Comparison of ENCODE assay signal across 9 cellular contexts in genomic region chr1:47432071-47433036, GRCh38. TPM values are rescaled to one million over a fixed set of nuclear protein-coding genes. Genes with fewer than 3 reads are reported as not detected.
DNase-seq lines count a peak whose midpoint lies in the region; ATAC-seq, FAIRE-seq and TF ChIP-seq lines count a peak whose summit lies in the region.
"Had no signal": no experiment of that assay in that cellular context is flagged by ENCODE, and none has a peak within 500 bp of the region (broad histone marks: within the 10 kb centered on the region; RNA-seq: fewer than 3 reads in every experiment).

No MANE protein-coding gene starts in this region.

- H3K27me3 Mint-ChIP-seq in activated CD8-positive, alpha-beta T cell treated with anti-CD3 and anti-CD28 coated beads for 36 hours, result peaks cover 38% of the 10 kb centered on the region
- H3K27me3 Mint-ChIP-seq in memory B cell, result peaks cover 13% of the 10 kb centered on the region

- H3K4me3 ChIP-seq in BE2C (ENCODE audit: low read depth, low read length), result no peak overlapping the region
- peak overlapping the region; percentile 28 to 54 (median 42); a peak in 7 of 8 replicates for H3K4me3 ChIP-seq in H1 (ENCODE audit: extremely low read depth in 1 of 4, insufficient read depth in 2 of 4, low read depth in 3 of 4, low read length in 4 of 4)

- H3K36me3 ChIP-seq in BE2C (no peaks in the 10 kb centered on the region), H1 (ENCODE audit: control insufficient read depth in 2 of 4, insufficient read depth in 4 of 4, low read length in 3 of 4) (no peaks in the 10 kb centered on the region; a peak in 1 of 8 replicates)

- H3K9ac ChIP-seq in H1 (replicated peaks in 1 of 4; ENCODE audit: extremely low read depth in 1 of 4, low read depth in 3 of 4, low read length in 3 of 4), result no peak overlapping the region

- H2BK120ac ChIP-seq in H1 (replicated peaks; ENCODE audit: low read depth, low read length), result no peak overlapping the region

- no peak overlapping the region; the same call in 1 of the 2 replicates for H2BK5ac ChIP-seq in H1 (ENCODE audit: low read depth, low read length)

- no peak overlapping the region for H2BK15ac ChIP-seq in H1 (ENCODE audit: low read length)

- peaks cover 26% of the 10 kb centered on the region for H3K36me3 Mint-ChIP-seq in activated CD8-positive, alpha-beta T cell treated with anti-CD3 and anti-CD28 coated beads for 36 hours (ENCODE audit: low read depth)
- H3K36me3 Mint-ChIP-seq in memory B cell, result no peaks in the 10 kb centered on the region

- intact Hi-C loops in activated CD8-positive, alpha-beta T cell treated with anti-CD3 and anti-CD28 coated beads for 36 hours (cut with micrococcal nuclease), result loop anchor here (5.0 kb wide), 1 partner anchor 295 kb away; no protein-coding TSS in a partner anchor

- H3K9me3 ChIP-seq in BE2C, result no peaks in the 10 kb centered on the region
- H3K9me3 ChIP-seq in H1 (ENCODE audit: insufficient read depth in 2 of 2, low read depth in 1 of 2, low read length in 1 of 2), result no peaks in the 10 kb centered on the region

- peak overlapping the region; percentile 87; the same call in 1 of the 2 replicates for H2BK12ac ChIP-seq in H1 (ENCODE audit: low read depth, low read length)

- no peaks in the 10 kb centered on the region for H3K79me2 ChIP-seq in H1 (ENCODE audit: control insufficient read depth in 1 of 2, insufficient read depth in 2 of 2, low read length in 2 of 2)

- peaks cover 8 to 19% of the 10 kb centered on the region in 2 experiments for H4K20me1 ChIP-seq in H1 (replicated peaks in 1 of 2; ENCODE audit: control insufficient read depth in 1 of 2, insufficient read depth in 2 of 2, low read length in 2 of 2)

- H2AK5ac ChIP-seq in H1 (ENCODE audit: low read depth, low read length), result no peak overlapping the region

- H3K14ac ChIP-seq in H1 (ENCODE audit: insufficient read length), result no peak overlapping the region

- peaks cover 48% of the 10 kb centered on the region for H3K27me3 ChIP-seq in BE2C
- H3K27me3 ChIP-seq in H1 (replicated peaks in 1 of 4; ENCODE audit: control insufficient read depth in 3 of 4, extremely low read depth in 1 of 4, insufficient read depth in 3 of 4, low read length in 3 of 4), result peaks cover 65 to 99% (median 90%) of the 10 kb centered on the region in 4 experiments

- no peak overlapping the region for H4K5ac ChIP-seq in H1 (ENCODE audit: insufficient read length, low read depth, low read length)

- peak overlapping the region; percentile 64; the same call in 1 of the 2 replicates for H2AFZ ChIP-seq in H1 (ENCODE audit: low read length)

- TF ChIP-seq POLR2A in H1 (IDR thresholded peaks at IDR 0.05; ENCODE audit: control extremely low read depth in 1 of 2, low read depth in 2 of 2, low read length in 2 of 2), result no peak

- H3K4me2 ChIP-seq in H1 (ENCODE audit: insufficient read depth in 1 of 2, low read depth in 2 of 2, low read length in 2 of 2), result peak overlapping the region; percentile 63 to 97

- CTCF ChIA-PET in activated CD8-positive, alpha-beta T cell treated with anti-CD3 and anti-CD28 coated beads for 36 hours (lab: Charles Lee), result interaction anchor here (0.6 to 2.6 kb wide), 18 partner anchors 9 to 295 kb away, joined by 3 to 19 read pairs (median 3); no protein-coding TSS in a partner anchor
- CTCF ChIA-PET in H1 (lab: Charles Lee; ENCODE audit: partially characterized antibody), result interaction anchor here (0.6 to 9.7 kb wide), 52 partner anchors 9 to 944 kb away, joined by 3 to 140 read pairs (median 4); no protein-coding TSS in a partner anchor

- TF ChIP-seq EP300 in H1 (IDR thresholded peaks at IDR 0.05; ENCODE audit: borderline replicate concordance in 1 of 2, low read depth in 2 of 2, low read length in 2 of 2), result no peak

- H4K8ac ChIP-seq in H1 (ENCODE audit: extremely low read depth, insufficient read depth, low read length), result no peak overlapping the region; the same call in 1 of the 2 replicates

- peak; percentile 64 for DNase-seq in BE2C
- peak; percentile 8 for DNase-seq in NCI-H524 treated with DMSO at 0.1 percent for 48 hours (lab: John Stamatoyannopoulos, UW)
- DNase-seq in activated CD8-positive, alpha-beta T cell treated with anti-CD3 and anti-CD28 coated beads for 36 hours, result peak; percentile 78
- peak; percentile 58 to 94 for DNase-seq in H1 (ENCODE audit: low read depth in 1 of 2, low spot score in 2 of 2)
- DNase-seq in memory B cell (ENCODE audit: low spot score in 2 of 2), result no peak
- DNase-seq in stimulated activated naive CD4-positive, alpha-beta T cell (lab: John Stamatoyannopoulos, UW), result peak; percentile 28 to 80 (median 52)

- H3K4me1 Mint-ChIP-seq in activated CD8-positive, alpha-beta T cell treated with anti-CD3 and anti-CD28 coated beads for 36 hours (ENCODE audit: low read depth), result peaks cover 44% of the 10 kb centered on the region
- H3K4me1 Mint-ChIP-seq in memory B cell, result peaks cover 30% of the 10 kb centered on the region

- H2BK20ac ChIP-seq in H1 (ENCODE audit: low read length), result 0 out of 2 replicates have a peak overlapping the region, but pooled peaks have one; percentile 83

- H3K27ac ChIP-seq in H1 (ENCODE audit: low read depth, low read length), result no peak overlapping the region

- H3K9me3 Mint-ChIP-seq in activated CD8-positive, alpha-beta T cell treated with anti-CD3 and anti-CD28 coated beads for 36 hours, result no peaks in the 10 kb centered on the region
- H3K9me3 Mint-ChIP-seq in memory B cell, result no peaks in the 10 kb centered on the region

- H3K79me1 ChIP-seq in H1 (ENCODE audit: low read depth, low read length), result no peaks in the 10 kb centered on the region

- POLR2A ChIA-PET in activated CD8-positive, alpha-beta T cell treated with anti-CD3 and anti-CD28 coated beads for 36 hours (lab: Charles Lee), result interaction anchor here (0.9 kb wide), 1 partner anchor 276 kb away, joined by 3 read pairs; no protein-coding TSS in a partner anchor
- POLR2A ChIA-PET in H1 (lab: Charles Lee; ENCODE audit: partially characterized antibody), result interaction anchor here (0.5 to 1.5 kb wide), 4 partner anchors 8 to 559 kb away, joined by 3 to 4 read pairs (median 3); no protein-coding TSS in a partner anchor

- TF ChIP-seq RAD21 in H1 (IDR thresholded peaks at IDR 0.05 in 1 of 2, conservative IDR thresholded peaks at IDR 0.05 in 1 of 2; ENCODE audit: low read depth in 2 of 2, low read length in 2 of 2), result peak; percentile 79 to 83

- H4K91ac ChIP-seq in H1 (replicated peaks; ENCODE audit: insufficient read length, low read length), result no peak overlapping the region

- no peak overlapping the region for H3K4ac ChIP-seq in H1 (replicated peaks; ENCODE audit: insufficient read length, low read depth, low read length)

- H3K27ac Mint-ChIP-seq in activated CD8-positive, alpha-beta T cell treated with anti-CD3 and anti-CD28 coated beads for 36 hours, result no peak overlapping the region
- no peak overlapping the region for H3K27ac Mint-ChIP-seq in memory B cell

- H3K4me3 Mint-ChIP-seq in activated CD8-positive, alpha-beta T cell treated with anti-CD3 and anti-CD28 coated beads for 36 hours, result peak overlapping the region; percentile 43
- peak overlapping the region; percentile 37 for H3K4me3 Mint-ChIP-seq in memory B cell

- no peak overlapping the region for H3K23ac ChIP-seq in H1 (ENCODE audit: insufficient read length)

- H3K4me1 ChIP-seq in BE2C (no peaks in the 10 kb centered on the region), H1 (replicated peaks in 1 of 4; ENCODE audit: control insufficient read depth in 3 of 4, insufficient read depth in 4 of 4, low read length in 3 of 4) (peaks cover 3 to 36% (median 15%) of the 10 kb centered on the region in 4 experiments; a peak in 6 of 7 replicates)

- no peak overlapping the region for H3K56ac ChIP-seq in H1 (replicated peaks; ENCODE audit: insufficient read length, low read depth, low read length)

- H3K18ac ChIP-seq in H1 (ENCODE audit: extremely low read depth, low read length), result peak overlapping the region; percentile 34; the same call in 1 of the 2 replicates

- peak; percentile 41 for ATAC-seq in GM21390 (IDR thresholded peaks at IDR 0.05; ENCODE audit: unreplicated experiment)
- ATAC-seq in activated CD8-positive, alpha-beta T cell treated with anti-CD3 and anti-CD28 coated beads for 36 hours, result peak; percentile 35
- ATAC-seq in memory B cell (ENCODE audit: low read depth), result no peak
- ATAC-seq in GM21576 (IDR thresholded peaks at IDR 0.05; ENCODE audit: unreplicated experiment), result no peak

- FAIRE-seq in H1 (lab: Jason Lieb, UNC), result peak; percentile 55

- peak; percentile 74 for TF ChIP-seq CTCF in BE2C (IDR thresholded peaks at IDR 0.05; ENCODE audit: low read depth, low read length)
- peak; percentile 47 for TF ChIP-seq CTCF in activated CD8-positive, alpha-beta T cell treated with anti-CD3 and anti-CD28 coated beads for 36 hours (IDR thresholded peaks at IDR 0.05)
- TF ChIP-seq CTCF in H1 (IDR thresholded peaks at IDR 0.05; ENCODE audit: control extremely low read depth in 1 of 3, insufficient read depth in 1 of 3, low read depth in 1 of 3, low read length in 3 of 3), result peak in 2 of 3 experiments; percentile 83 to 87; a peak in 3 of 4 replicates

- 8% methylated on average over 32 of the region's 32 CpGs; no CpG with 5 or more reads in 1 of the 2 experiments for WGBS in H1 (ENCODE audit: extremely low coverage in 1 of 2, insufficient coverage in 1 of 2, insufficient read length in 1 of 2, insufficient replicate concordance in 2 of 2, low coverage in 1 of 2, low lambda C conversion rate in 2 of 2, missing lambda C conversion rate in 1 of 2), 2 experiments

- H3K23me2 ChIP-seq in H1 (ENCODE audit: low read depth, low read length), result peaks cover 7% of the 10 kb centered on the region; the same call in 1 of the 2 replicates

RNA-seq across cellular contexts. Expression of gene FOXD2, which starts 5.5 kb away (rescaled TPM):
- polyA plus RNA-seq in BE2C (2012; ENCODE audit: insufficient read depth, insufficient read length, low read depth), result not detected
- under 1 TPM; 0.11 to 0.18 TPM for total RNA-seq in activated CD8-positive, alpha-beta T cell treated with anti-CD3 and anti-CD28 coated beads for 36 hours
- not detected in 2 replicates for total RNA-seq in H1 (2021; fragmentation: NEBNext Ultra II Directional; extraction: Animal tissue kit (Norgen Biotek cat#: 25700))
- not detected in 2 replicates for polyA plus RNA-seq in H1 (2011; rRNA removed)
- polyA plus RNA-seq in H1 (2011; cell fraction: cytosol; rRNA removed), result not detected
- polyA plus RNA-seq in H1 (2011; cell fraction: nucleus; rRNA removed), result not detected
- 0.04 TPM in 1 of 4 replicates, not detected in the others for polyA plus RNA-seq in H1 (2012, experiment 1 of 2)
- polyA plus RNA-seq in H1 (2012, experiment 2 of 2), result not detected
- polyA plus RNA-seq in H1 (2013, experiment 1 of 2), result under 0.01 TPM
- polyA plus RNA-seq in H1 (2013, experiment 2 of 2), result not detected
- 0.02 TPM in 1 of 2 replicates, not detected in the other for polyA minus RNA-seq in H1 (2011; rRNA and poly(A)+ RNA removed)
- not detected for polyA minus RNA-seq in H1 (2011; cell fraction: cytosol; rRNA and poly(A)+ RNA removed)
- not detected for polyA minus RNA-seq in H1 (2011; cell fraction: nucleus; rRNA and poly(A)+ RNA removed)

RNA-seq across cellular contexts. Expression of gene FOXE3, which starts 16.3 kb away (rescaled TPM):
- polyA plus RNA-seq in BE2C (2012; ENCODE audit: insufficient read depth, insufficient read length, low read depth), result not detected
- total RNA-seq in activated CD8-positive, alpha-beta T cell treated with anti-CD3 and anti-CD28 coated beads for 36 hours, result not detected
- total RNA-seq in H1 (2021; fragmentation: NEBNext Ultra II Directional; extraction: Animal tissue kit (Norgen Biotek cat#: 25700)), result 0.27 TPM in 1 of 2 replicates, not detected in the other
- 0.18 and 0.22 TPM in 2 replicates for polyA plus RNA-seq in H1 (2011; rRNA removed)
- polyA plus RNA-seq in H1 (2011; cell fraction: cytosol; rRNA removed), result 0.04 TPM
- 0.10 TPM for polyA plus RNA-seq in H1 (2011; cell fraction: nucleus; rRNA removed)
- polyA plus RNA-seq in H1 (2012, experiment 1 of 2), result 0.25 to 0.52 TPM (median 0.38 TPM) in 4 replicates
- polyA plus RNA-seq in H1 (2012, experiment 2 of 2), result 0.26 TPM
- 0.10 TPM for polyA plus RNA-seq in H1 (2013, experiment 1 of 2)
- polyA plus RNA-seq in H1 (2013, experiment 2 of 2), result 0.17 TPM
- polyA minus RNA-seq in H1 (2011; rRNA and poly(A)+ RNA removed), result 0.17 TPM in 1 of 2 replicates, not detected in the other
- polyA minus RNA-seq in H1 (2011; cell fraction: cytosol; rRNA and poly(A)+ RNA removed), result not detected
- polyA minus RNA-seq in H1 (2011; cell fraction: nucleus; rRNA and poly(A)+ RNA removed), result not detected
- total RNA-seq: subcutaneous adipose tissue had no signal

Comparison
In these comparisons a context has a peak if more than half of its experiments do, and no peak if none do; other contexts are left out.
1. DNase-seq: peak in BE2C (single experiment), NCI-H524 treated with DMSO at 0.1 percent for 48 hours (single experiment), activated CD8-positive, alpha-beta T cell treated with anti-CD3 and anti-CD28 coated beads for 36 hours (single experiment), H1 (2 of 2) and stimulated activated naive CD4-positive, alpha-beta T cell (6 of 6); none in memory B cell (0 of 2).
2. ATAC-seq: peak in GM21390 (single experiment) and activated CD8-positive, alpha-beta T cell treated with anti-CD3 and anti-CD28 coated beads for 36 hours (single experiment); none in memory B cell (single experiment) and GM21576 (single experiment).
3. Peak in every context shown above with its lines, with median percentiles within 50 percentile points of each other: CTCF ChIP-seq.